Comparison of ENCODE assay signal across 1 cellular context in genomic region chr12:128933039-128933438, GRCh38.
TF ChIP-seq lines count a peak whose summit lies in the region.

No MANE protein-coding gene starts in this region.

TF ChIP-seq in K562, 482 proteins besides CTCF, POLR2A, EP300 and RAD21 (continued from another document):
- TF ChIP-seq E2F8 (IDR thresholded peaks at IDR 0.05; ENCODE audit: low read depth, partially characterized antibody), result no peak
- TF ChIP-seq ATF1 (CRISPR knock-in tag; IDR thresholded peaks at IDR 0.05), result no peak
- TF ChIP-seq ATF1 (tag; IDR thresholded peaks at IDR 0.05), result peak; percentile 41; the same call in 1 of the 2 replicates
- TF ChIP-seq ZNF57 (CRISPR knock-in tag; IDR thresholded peaks at IDR 0.05), result no peak
- no peak for TF ChIP-seq GTF2E2 (tag; IDR thresholded peaks at IDR 0.05)
- TF ChIP-seq ZNF277 (CRISPR knock-in tag; IDR thresholded peaks at IDR 0.05; ENCODE audit: borderline replicate concordance), result no peak
- TF ChIP-seq ZC3H4 (CRISPR knock-in tag; IDR thresholded peaks at IDR 0.05; ENCODE audit: borderline replicate concordance), result no peak
- no peak for TF ChIP-seq ZFP36 (IDR thresholded peaks at IDR 0.05; ENCODE audit: low read depth, low read length, partially characterized antibody)
